Comparison of ENCODE assay signal across 28 cellular contexts in genomic region chr17:8825802-8826201, GRCh38. TPM values are rescaled to one million over a fixed set of nuclear protein-coding genes. Genes with fewer than 3 reads are reported as not detected.
"Had no signal": no experiment of that assay in that cellular context is flagged by ENCODE, and none has a peak within 500 bp of the region (broad histone marks: within the 10 kb centered on the region; RNA-seq: fewer than 3 reads in every experiment).

No MANE protein-coding gene starts in this region.

- H3K4me1 ChIP-seq: adrenal gland had no signal

- H3K36me3 Mint-ChIP-seq: T-cell had no signal

- H3K9me3 Mint-ChIP-seq: activated B cell treated with CpG ODN at 0.5 μM for 24 hours; activated CD4-positive, alpha-beta T cell treated with anti-CD3 and anti-CD28 coated beads, Interleukin-2, amount 10 ng/mL, durations not matched to agents 24 days and 14 days had no signal

- H3K27me3 ChIP-seq: adrenal gland had no signal

- H3K27me3 Mint-ChIP-seq: activated CD4-positive, alpha-beta T cell treated with anti-CD3 and anti-CD28 coated beads, Interleukin-2, amount 10 ng/mL, durations not matched to agents 24 days and 14 days; activated naive CD8-positive, alpha-beta T cell treated with anti-CD3 and anti-CD28 coated beads, Interleukin-2, amount 10 ng/mL, durations not matched to agents 7 days and 5 days; T-cell had no signal

- ATAC-seq: PC-3, T-cell had no signal

- H3K9me3 ChIP-seq: adrenal gland had no signal

- H3K4me3 Mint-ChIP-seq: activated B cell treated with CpG ODN at 0.5 μM for 24 hours; activated CD4-positive, alpha-beta T cell treated with anti-CD3 and anti-CD28 coated beads, Interleukin-2, amount 10 ng/mL, durations not matched to agents 24 days and 14 days; activated naive CD8-positive, alpha-beta T cell treated with anti-CD3 and anti-CD28 coated beads, Interleukin-2, amount 10 ng/mL, durations not matched to agents 7 days and 5 days; T-cell had no signal

- H3K27ac ChIP-seq: adrenal gland had no signal

- H3K27ac Mint-ChIP-seq: activated B cell treated with CpG ODN at 0.5 μM for 24 hours; activated CD4-positive, alpha-beta T cell treated with anti-CD3 and anti-CD28 coated beads, Interleukin-2, amount 10 ng/mL, durations not matched to agents 24 days and 14 days; activated naive CD8-positive, alpha-beta T cell treated with anti-CD3 and anti-CD28 coated beads, Interleukin-2, amount 10 ng/mL, durations not matched to agents 7 days and 5 days; T-cell had no signal

- H3K4me3 ChIP-seq: adrenal gland had no signal

- H3K36me3 ChIP-seq: adrenal gland had no signal

- H3K4me1 Mint-ChIP-seq: activated B cell treated with CpG ODN at 0.5 μM for 24 hours, T-cell had no signal

- FAIRE-seq: TTC549 had no signal

- DNase-seq: activated B cell treated with CpG ODN at 0.5 μM for 24 hours; activated CD4-positive, alpha-beta T cell treated with anti-CD3 and anti-CD28 coated beads for 1 hour; activated CD4-positive, alpha-beta T cell treated with anti-CD3 and anti-CD28 coated beads, Interleukin-2, amount 10 ng/mL, durations not matched to agents 24 days and 14 days; activated CD4-positive, alpha-beta T cell treated with anti-CD3 and anti-CD28 coated beads, Interleukin-2, amount 50 U/mL, for 48 hours; activated naive CD4-positive, alpha-beta T cell treated with anti-CD3 and anti-CD28 coated beads, Interleukin-2, amount 50 U/mL, for 16 hours; activated naive CD8-positive, alpha-beta T cell treated with anti-CD3 and anti-CD28 coated beads, Interleukin-2, amount 10 ng/mL, durations not matched to agents 7 days and 5 days; activated T-cell treated with anti-CD3 and anti-CD28 coated beads, Interleukin-2, amount 50 U/mL, for 1 hour; adrenal gland; anterior cingulate cortex; cerebellar nuclear complex; KG1; NCI-H1092; NCI-H1417; NCI-H1930; NCI-H2171 treated with DMSO at 0.1 percent for 48 hours; NCI-H345; NCI-H510A; NCI-H526 treated with DMSO at 0.1 percent for 48 hours; NCI-H82; PC-3; SIG-M5; T-cell; T-helper 2 cell; T1000 had no signal

RNA-seq across cellular contexts. Expression of gene MFSD6L, which starts 26.6 kb away (rescaled TPM):
- total RNA-seq: cardiac septum, LHCN-M2, M059J had no signal

RNA-seq across cellular contexts. Expression of gene PIK3R6, which starts 41.7 kb away (rescaled TPM):
- total RNA-seq: LHCN-M2, M059J, PC-3 had no signal
